29 cellular contexts compared by ENCODE assay signal in genomic region chr16:86466695-86467406, GRCh38. TPM values are rescaled to one million over a fixed set of nuclear protein-coding genes. Genes with fewer than 3 reads are reported as not detected.
DNase-seq lines count a peak whose midpoint lies in the region; ATAC-seq and TF ChIP-seq lines count a peak whose summit lies in the region.
"Had no signal": no experiment of that assay in that cellular context is flagged by ENCODE, and none has a peak within 500 bp of the region (broad histone marks: within the 10 kb centered on the region; RNA-seq: fewer than 3 reads in every experiment).

No MANE protein-coding gene starts in this region.

- POLR2A ChIA-PET in MCF 10A (lab: Yijun Ruan, JAX) = no interaction called here

- H3K36me3 ChIP-seq in breast epithelium (no peaks in the 10 kb centered on the region), mucosa of rectum (ENCODE audit: control insufficient read depth in 2 of 2, insufficient read depth in 2 of 2, low read length in 2 of 2) (no peaks in the 10 kb centered on the region), GM23338 (ENCODE audit: insufficient read depth) (no peaks in the 10 kb centered on the region)
- H3K36me3 ChIP-seq: adrenal gland, BE2C, left ventricle myocardium inferior, neural progenitor cell, tibial nerve, WERI-Rb-1 had no signal

- H3K4me3 ChIP-seq in breast epithelium (no peak overlapping the region), choroid plexus epithelial cell (ENCODE audit: low read depth, low read length) (no peak overlapping the region), mucosa of rectum (ENCODE audit: low read length in 2 of 2) (no peak overlapping the region), GM23338 (no peak overlapping the region)
- H3K4me3 ChIP-seq: adrenal gland, left ventricle myocardium inferior, neural progenitor cell, PC-9, psoas muscle, skin epidermis, tibial nerve had no signal

- H3K27ac ChIP-seq in breast epithelium (no peak overlapping the region), mucosa of rectum (ENCODE audit: low read depth in 2 of 2, low read length in 2 of 2) (peak overlapping the region; percentile 58 to 67), GM23338 (ENCODE audit: low read depth) (no peak overlapping the region)
- H3K27ac ChIP-seq: 22Rv1, adrenal gland, left ventricle myocardium inferior, neural progenitor cell, PC-9, psoas muscle, skin epidermis, tibial nerve, WERI-Rb-1 had no signal

- H3K36me3 Mint-ChIP-seq in MCF 10A (ENCODE audit: insufficient read depth, unreplicated experiment) (no peaks in the 10 kb centered on the region), GM23338 (ENCODE audit: low read depth) (peaks cover 9% of the 10 kb centered on the region; the same call in 2 of the 3 replicates)
- H3K36me3 Mint-ChIP-seq: activated CD4-positive, alpha-beta memory T cell treated with anti-CD3 and anti-CD28 coated beads for 36 hours; neural progenitor cell had no signal

- H3K27me3 ChIP-seq in breast epithelium (peaks cover 0 to 6% of the 10 kb centered on the region in 2 donors), mucosa of rectum (ENCODE audit: control insufficient read depth in 2 of 2, insufficient read depth in 2 of 2, low read length in 2 of 2) (no peaks in the 10 kb centered on the region), GM23338 (ENCODE audit: insufficient read depth) (no peaks in the 10 kb centered on the region)
- H3K27me3 ChIP-seq: BE2C, neural progenitor cell had no signal

- H3K4me1 ChIP-seq in breast epithelium (no peaks in the 10 kb centered on the region), mucosa of rectum (ENCODE audit: control insufficient read depth in 2 of 2, insufficient read depth in 2 of 2, low read length in 2 of 2) (no peaks in the 10 kb centered on the region), GM23338 (ENCODE audit: insufficient read depth) (no peaks in the 10 kb centered on the region)
- H3K4me1 ChIP-seq: adrenal gland, BE2C, left ventricle myocardium inferior, neural progenitor cell, psoas muscle, tibial nerve had no signal

- no peaks in the 10 kb centered on the region for H3K79me2 ChIP-seq in GM23338 (replicated peaks; ENCODE audit: insufficient read depth)

- no peaks in the 10 kb centered on the region for H4K20me1 ChIP-seq in GM23338 (replicated peaks; ENCODE audit: insufficient read depth)

- H3K4me3 Mint-ChIP-seq in MCF 10A (ENCODE audit: unreplicated experiment) (no peak overlapping the region), GM23338 (no peak overlapping the region)
- H3K4me3 Mint-ChIP-seq: activated CD4-positive, alpha-beta memory T cell treated with anti-CD3 and anti-CD28 coated beads for 36 hours; neural progenitor cell had no signal

- peaks cover 5% of the 10 kb centered on the region; the same call in 1 of the 2 replicates for H3K9me2 ChIP-seq in GM23338 (ENCODE audit: insufficient read depth)

- H3K4me1 Mint-ChIP-seq in MCF 10A (ENCODE audit: insufficient read depth, unreplicated experiment) (no peaks in the 10 kb centered on the region), GM23338 (no peaks in the 10 kb centered on the region)
- H3K4me1 Mint-ChIP-seq: neural progenitor cell had no signal

- no peak for ATAC-seq in HG02798 (IDR thresholded peaks at IDR 0.05; ENCODE audit: poor library complexity, unreplicated experiment)
- ATAC-seq in HG03342 (IDR thresholded peaks at IDR 0.05; ENCODE audit: unreplicated experiment) = no peak
- no peak for ATAC-seq in GM23338
- ATAC-seq: HCT116, HepG2, psoas muscle had no signal

- H3K27me3 Mint-ChIP-seq in MCF 10A (ENCODE audit: insufficient read depth, unreplicated experiment) (peaks cover 24% of the 10 kb centered on the region), GM23338 (ENCODE audit: insufficient read depth, low read depth, poor library complexity) (peaks cover 8% of the 10 kb centered on the region)
- H3K27me3 Mint-ChIP-seq: activated CD4-positive, alpha-beta memory T cell treated with anti-CD3 and anti-CD28 coated beads for 36 hours had no signal

- intact Hi-C loops in MCF 10A (cut with micrococcal nuclease) = no loop called here
- intact Hi-C loops in breast epithelium (cut with DNase I; ENCODE audit: low total_unique reads) = no loop called here

- CTCF ChIA-PET in MCF 10A (lab: Yijun Ruan, JAX) = interaction anchor here (0.6 kb wide), 1 partner anchor 505 kb away, joined by 3 read pairs; no protein-coding TSS in a partner anchor

- no peak for TF ChIP-seq POLR2A in breast epithelium (IDR thresholded peaks at IDR 0.05)

- H3F3A ChIP-seq in GM23338 (replicated peaks; ENCODE audit: low read depth) = no peaks in the 10 kb centered on the region

- H3K27ac Mint-ChIP-seq in MCF 10A (ENCODE audit: low read depth, unreplicated experiment) (no peak overlapping the region), GM23338 (no peak overlapping the region)
- H3K27ac Mint-ChIP-seq: activated CD4-positive, alpha-beta memory T cell treated with anti-CD3 and anti-CD28 coated beads for 36 hours; neural progenitor cell had no signal

- no peak for TF ChIP-seq CTCF in MCF 10A (IDR thresholded peaks at IDR 0.05; ENCODE audit: unreplicated experiment)
- TF ChIP-seq CTCF in breast epithelium (IDR thresholded peaks at IDR 0.05) = no peak
- no peak for TF ChIP-seq CTCF in choroid plexus epithelial cell (conservative IDR thresholded peaks at IDR 0.05; ENCODE audit: low read depth, low read length)
- no peak for TF ChIP-seq CTCF in GM23338 (conservative IDR thresholded peaks at IDR 0.05; ENCODE audit: low read depth in 2 of 2)

- in situ Hi-C loops in ACHN (cut with HindIII; ENCODE audit: low pct_ligation_motif_present, low pct_unique_long_range_greater_than_20kb, low sequenced_read_pairs) = no loop called here

- BruUV-seq in MCF 10A (replicated peaks; lab: Mats Ljungman, UMichigan) = no TSS peak

- H3K9me3 ChIP-seq in breast epithelium (no peaks in the 10 kb centered on the region), mucosa of rectum (ENCODE audit: control insufficient read depth in 2 of 2, low read length in 2 of 2) (no peaks in the 10 kb centered on the region)
- H3K9me3 ChIP-seq: adrenal gland, BE2C, psoas muscle had no signal

- H3K9me3 Mint-ChIP-seq in MCF 10A (ENCODE audit: unreplicated experiment) (peaks cover 12% of the 10 kb centered on the region), GM23338 (peaks cover 13% of the 10 kb centered on the region)

- no peak overlapping the region for H2AFZ ChIP-seq in GM23338
- H2AFZ ChIP-seq: neural progenitor cell, PC-9 had no signal

- no peak overlapping the region for H3K4me2 ChIP-seq in GM23338
- H3K4me2 ChIP-seq: neural progenitor cell, PC-9 had no signal

- H3K9ac ChIP-seq in mucosa of rectum (ENCODE audit: low read depth in 1 of 2, low read length in 2 of 2) = no peak overlapping the region
- H3K9ac ChIP-seq: neural progenitor cell had no signal

- DNase-seq in MCF 10A (ENCODE audit: unreplicated experiment) (peak; percentile 62), breast epithelium (ENCODE audit: low spot score in 2 of 2) (no peak), choroid plexus epithelial cell (ENCODE audit: low read depth) (peak; percentile 23), ACHN (no peak), GM23338 (ENCODE audit: low spot score) (no peak)
- DNase-seq: activated CD4-positive, alpha-beta memory T cell treated with anti-CD3 and anti-CD28 coated beads for 36 hours; activated T-cell treated with anti-CD3 and anti-CD28 coated beads for 4 hours; adrenal gland; BE2C; DND-41; effector CD4-positive, alpha-beta T cell; left ventricle myocardium inferior; MM.1S; NCI-H1694; PC-9; psoas muscle; stimulated activated CD4-positive, alpha-beta T cell treated with anti-CD3 and anti-CD28 coated beads, Interleukin-2, amount 100 ng/mL, for 24 hours; stimulated activated naive CD4-positive, alpha-beta T cell treated with Interleukin-2 at 50 U/mL for 16 hours; WERI-Rb-1 had no signal

TF ChIP-seq in GM23338, 12 proteins besides CTCF, POLR2A, EP300 and RAD21 (continues in another document):
- TF ChIP-seq CREB1 (CRISPR knock-in tag; IDR thresholded peaks at IDR 0.05; ENCODE audit: low read depth) (no peak), JUNB (IDR thresholded peaks at IDR 0.05; ENCODE audit: unreplicated experiment) (no peak), ETS1 (IDR thresholded peaks at IDR 0.05) (no peak), EZH2phosphoT487 (IDR thresholded peaks at IDR 0.05; ENCODE audit: unreplicated experiment) (no peak), STAT1 (IDR thresholded peaks at IDR 0.05; ENCODE audit: unreplicated experiment) (no peak), POLR2AphosphoS5 (IDR thresholded peaks at IDR 0.05; ENCODE audit: low read depth) (no peak), ZNF331 (CRISPR knock-in tag; IDR thresholded peaks at IDR 0.05; ENCODE audit: low read depth) (no peak)

RNA-seq across cellular contexts. Expression of gene FOXF1, which starts 43.5 kb away (rescaled TPM):
- not detected in 2 replicates for total RNA-seq in MCF 10A (2022)
- total RNA-seq in breast epithelium = under 1 TPM in 2 of 3 donors, not detected in 1; 0.15 to 0.66 TPM
- total RNA-seq in GM23338 (2014; rRNA removed; shearing (Covaris generic)) = 0.10 TPM in 1 of 2 replicates, not detected in the other
- 0.15 TPM in 1 of 2 replicates, not detected in the other for polyA plus RNA-seq in GM23338 (2016; fragmentation: Nextera tagmentation; extraction: Ambion mirVana)
- total RNA-seq: activated CD4-positive, alpha-beta memory T cell treated with anti-CD3 and anti-CD28 coated beads for 36 hours; HepG2; PC-9; T-helper 1 cell treated with Interleukin-12 subunit alpha and Interleukin-12 subunit beta and Interleukin-4 antibody, amounts not matched to agents 30 ng/mL and 1 ng/mL, for 36 hours had no signal
- polyA plus RNA-seq: HepG2 had no signal

Comparison
In these comparisons a context has a peak if more than half of its experiments do, and no peak if none do; other contexts are left out.
1. DNase-seq: peak in MCF 10A (single experiment) and choroid plexus epithelial cell (single experiment); none in breast epithelium (0 of 2), ACHN (single experiment) and GM23338 (single experiment).
2. H3K27ac ChIP-seq: peak in mucosa of rectum (2 of 2); none in breast epithelium (0 of 2) and GM23338 (single experiment).